Comparison of ENCODE assay signal across 8 cellular contexts in the genomic region with DNA sequence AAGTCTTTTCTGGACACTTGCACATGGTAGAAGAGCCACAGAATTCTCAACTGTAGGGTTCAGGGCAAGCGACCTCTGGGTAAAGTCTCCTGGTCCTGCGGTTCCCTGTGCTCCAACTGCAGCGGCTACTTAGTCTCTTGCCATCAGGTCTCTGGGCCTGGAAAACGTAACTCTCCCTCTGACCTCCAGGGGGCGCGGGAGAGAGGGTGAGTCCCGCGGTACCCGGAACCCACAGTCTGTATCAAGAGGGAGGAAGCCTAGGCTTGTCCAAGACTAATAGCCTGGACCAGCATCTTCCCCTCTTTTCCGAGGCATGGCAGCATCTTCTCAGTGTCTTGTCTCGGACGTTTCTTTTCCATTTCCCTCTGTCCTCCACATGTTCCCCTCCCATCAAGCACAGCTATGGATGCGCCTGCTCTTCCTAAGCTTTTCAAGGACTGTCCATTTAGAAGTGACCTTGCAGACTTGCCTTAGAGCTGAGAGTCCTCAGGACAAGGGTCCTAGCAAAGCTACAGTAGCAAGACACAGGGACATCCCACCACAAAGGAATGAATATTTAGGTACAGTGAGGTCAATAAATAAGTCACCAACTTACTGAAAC. TPM values are rescaled to one million over a fixed set of nuclear protein-coding genes. Genes with fewer than 3 reads are reported as not detected.
DNase-seq lines count a peak whose midpoint lies in the region; ATAC-seq and TF ChIP-seq lines count a peak whose summit lies in the region.

No MANE protein-coding gene starts in this region.

- no peaks in the 10 kb centered on the region for H3K27me3 ChIP-seq in naive thymus-derived CD4-positive, alpha-beta T cell (ENCODE audit: control insufficient read depth in 2 of 2, insufficient read depth in 2 of 2, low read length in 2 of 2)
- no peaks in the 10 kb centered on the region for H3K27me3 ChIP-seq in thyroid gland

- H3K4me1 Mint-ChIP-seq in activated CD4-positive, alpha-beta T cell treated with anti-CD3 and anti-CD28 coated beads, Interleukin-2, amount 10 ng/mL, durations not matched to agents 24 days and 14 days = peaks cover 3% of the 10 kb centered on the region
- H3K4me1 Mint-ChIP-seq in naive thymus-derived CD4-positive, alpha-beta T cell = peaks cover 0 to 3% (median 0%) of the 10 kb centered on the region in 7 donors

- CTCF ChIA-PET in naive thymus-derived CD4-positive, alpha-beta T cell (lab: Charles Lee) = no interaction called here

- no peak overlapping the region for H3K27ac ChIP-seq in naive thymus-derived CD4-positive, alpha-beta T cell (ENCODE audit: low read depth, low read length)
- no peak overlapping the region for H3K27ac ChIP-seq in thyroid gland

- H3K4me1 ChIP-seq in naive thymus-derived CD4-positive, alpha-beta T cell (ENCODE audit: control insufficient read depth in 2 of 2, insufficient read depth in 2 of 2, low read length in 2 of 2) = no peaks in the 10 kb centered on the region
- no peaks in the 10 kb centered on the region for H3K4me1 ChIP-seq in thyroid gland

- TF ChIP-seq POLR2A in thyroid gland (IDR thresholded peaks at IDR 0.05) = no peak

- H3K9me3 ChIP-seq in naive thymus-derived CD4-positive, alpha-beta T cell (ENCODE audit: control insufficient read depth in 2 of 3, low read length in 3 of 3) = no peaks in the 10 kb centered on the region
- H3K9me3 ChIP-seq in thyroid gland = no peaks in the 10 kb centered on the region

- POLR2A ChIA-PET in naive thymus-derived CD4-positive, alpha-beta T cell (lab: Charles Lee) = no interaction called here

- H3K9me3 Mint-ChIP-seq in activated CD4-positive, alpha-beta T cell treated with anti-CD3 and anti-CD28 coated beads, Interleukin-2, amount 10 ng/mL, durations not matched to agents 24 days and 14 days = no peaks in the 10 kb centered on the region
- peaks cover 0 to 7% (median 0%) of the 10 kb centered on the region in 11 donors for H3K9me3 Mint-ChIP-seq in naive thymus-derived CD4-positive, alpha-beta T cell

- no peak overlapping the region for H3K27ac Mint-ChIP-seq in activated CD4-positive, alpha-beta T cell treated with anti-CD3 and anti-CD28 coated beads, Interleukin-2, amount 10 ng/mL, durations not matched to agents 24 days and 14 days
- H3K27ac Mint-ChIP-seq in naive thymus-derived CD4-positive, alpha-beta T cell = no peak overlapping the region

- no peak overlapping the region for H3K4me3 Mint-ChIP-seq in activated CD4-positive, alpha-beta T cell treated with anti-CD3 and anti-CD28 coated beads, Interleukin-2, amount 10 ng/mL, durations not matched to agents 24 days and 14 days
- H3K4me3 Mint-ChIP-seq in naive thymus-derived CD4-positive, alpha-beta T cell = no peak overlapping the region

- no peaks in the 10 kb centered on the region for H3K36me3 ChIP-seq in naive thymus-derived CD4-positive, alpha-beta T cell (ENCODE audit: control insufficient read depth in 2 of 3, insufficient read depth in 3 of 3, low read length in 3 of 3)
- H3K36me3 ChIP-seq in thyroid gland = no peaks in the 10 kb centered on the region

- peak; percentile 17 to 59 (median 42) for TF ChIP-seq CTCF in thyroid gland (IDR thresholded peaks at IDR 0.05)

- WGBS in thyroid gland, 2 donors = 23 to 24% methylated on average over 13 of the region's 13 CpGs

- peaks cover 26% of the 10 kb centered on the region for H3K27me3 Mint-ChIP-seq in activated CD4-positive, alpha-beta T cell treated with anti-CD3 and anti-CD28 coated beads, Interleukin-2, amount 10 ng/mL, durations not matched to agents 24 days and 14 days
- peaks cover 24 to 57% (median 43%) of the 10 kb centered on the region in 5 donors for H3K27me3 Mint-ChIP-seq in naive thymus-derived CD4-positive, alpha-beta T cell

- ATAC-seq in GM19023 (IDR thresholded peaks at IDR 0.05; ENCODE audit: unreplicated experiment) = peak; percentile 69
- ATAC-seq in naive thymus-derived CD4-positive, alpha-beta T cell = peak; percentile 70
- ATAC-seq in HG02610 (IDR thresholded peaks at IDR 0.05; ENCODE audit: unreplicated experiment) = no peak

- H3K36me3 Mint-ChIP-seq in activated CD4-positive, alpha-beta T cell treated with anti-CD3 and anti-CD28 coated beads, Interleukin-2, amount 10 ng/mL, durations not matched to agents 24 days and 14 days (ENCODE audit: low read depth) = no peaks in the 10 kb centered on the region
- H3K36me3 Mint-ChIP-seq in naive thymus-derived CD4-positive, alpha-beta T cell = no peaks in the 10 kb centered on the region

- peak; percentile 21 to 35 for DNase-seq in AML-193 (lab: John Stamatoyannopoulos, UW)
- peak; percentile 0 for DNase-seq in NCI-H1105 (lab: John Stamatoyannopoulos, UW)
- DNase-seq in activated CD4-positive, alpha-beta T cell treated with anti-CD3 and anti-CD28 coated beads, Interleukin-2, amount 10 ng/mL, durations not matched to agents 24 days and 14 days = peak; percentile 87
- peak; percentile 76 for DNase-seq in ecto neural progenitor cell (ENCODE audit: low spot score)
- peak; percentile 20 to 65 (median 32) for DNase-seq in naive thymus-derived CD4-positive, alpha-beta T cell
- DNase-seq in thyroid gland = peak; percentile 29 to 51

- intact Hi-C loops in activated CD4-positive, alpha-beta T cell treated with anti-CD3 and anti-CD28 coated beads, Interleukin-2, amount 10 ng/mL, durations not matched to agents 24 days and 14 days (cut with micrococcal nuclease) = loop anchor here (1.0 to 10.0 kb wide), 3 partner anchors 316 to 438 kb away; no protein-coding TSS in a partner anchor
- intact Hi-C loops in naive thymus-derived CD4-positive, alpha-beta T cell (cut with micrococcal nuclease) = loop anchor here (1.0 to 10.0 kb wide), 3 partner anchors 391 to 734 kb away; no protein-coding TSS in a partner anchor
- intact Hi-C loops in thyroid gland (cut with DNase I) = no loop called here

- H3K4me3 ChIP-seq in naive thymus-derived CD4-positive, alpha-beta T cell (ENCODE audit: low read length) = no peak overlapping the region
- no peak overlapping the region for H3K4me3 ChIP-seq in thyroid gland (replicated peaks in 1 of 3)

RNA-seq across cellular contexts. Expression of a gene that starts 59.3 kb away (rescaled TPM):
- total RNA-seq in activated CD4-positive, alpha-beta T cell treated with anti-CD3 and anti-CD28 coated beads, Interleukin-2, amount 10 ng/mL, durations not matched to agents 24 days and 14 days = 0.42 TPM in 1 of 2 replicates, not detected in the other
- total RNA-seq in naive thymus-derived CD4-positive, alpha-beta T cell = under 1 TPM in 1 of 5 experiments, not detected in 4; 0.17 TPM
- polyA plus RNA-seq in naive thymus-derived CD4-positive, alpha-beta T cell = not detected
- total RNA-seq in thyroid gland = under 1 TPM in 2 of 4 donors, not detected in 2; 0.10 to 0.13 TPM

Comparison
In these comparisons a context has a peak if more than half of its experiments do, and no peak if none do; other contexts are left out.
1. DNase-seq: peak in every context shown above with its lines; median percentile 87 in activated CD4-positive, alpha-beta T cell treated with anti-CD3 and anti-CD28 coated beads, Interleukin-2, amount 10 ng/mL, durations not matched to agents 24 days and 14 days; 76 in ecto neural progenitor cell; 40 in thyroid gland; 32 in naive thymus-derived CD4-positive, alpha-beta T cell; 28 in AML-193; 0 in NCI-H1105.